Comparison of ENCODE assay signal across 30 cellular contexts in genomic region chr10:131088619-131089018, GRCh38.
A peak's percentile ranks its signal among the peaks of the same experiment; 100 is the strongest.
DNase-seq lines count a peak whose midpoint lies in the region; ATAC-seq and TF ChIP-seq lines count a peak whose summit lies in the region.
"Had no signal": no experiment of that assay in that cellular context is flagged by ENCODE, and none has a peak within 500 bp of the region (broad histone marks: within the 10 kb centered on the region; RNA-seq: fewer than 3 reads in every experiment).

No MANE protein-coding gene starts in this region.

- peaks cover 4% of the 10 kb centered on the region for H3K27me3 Mint-ChIP-seq in neural progenitor cell (ENCODE audit: insufficient read depth, low read depth)
- no peaks in the 10 kb centered on the region for H3K27me3 Mint-ChIP-seq in stimulated activated naive B cell treated with anti-CD40 and anti-IgM and Interleukin-4, amounts not matched to agents 10 μg/mL and 1 μg/mL and 100 μg/mL, for 72 hours

- H3K9ac ChIP-seq in neural progenitor cell: no peak overlapping the region
- H3K9ac ChIP-seq: GM23248 had no signal

- POLR2A ChIA-PET in A673 (lab: Charles Lee; ENCODE audit: low non-redundant PET): no interaction called here

- intact Hi-C loops in A673 (cut with micrococcal nuclease; ENCODE audit: unreplicated experiment): no loop called here

- H4K20me1 ChIP-seq in neural progenitor cell (ENCODE audit: low read depth): no peaks in the 10 kb centered on the region

- H3K9me3 Mint-ChIP-seq in neural progenitor cell: peaks cover 6% of the 10 kb centered on the region
- H3K9me3 Mint-ChIP-seq in stimulated activated naive B cell treated with anti-CD40 and anti-IgM and Interleukin-4, amounts not matched to agents 10 μg/mL and 1 μg/mL and 100 μg/mL, for 72 hours: peaks cover 1 to 2% of the 10 kb centered on the region in 2 donors
- H3K9me3 Mint-ChIP-seq: activated T-cell treated with anti-CD3 and anti-CD28 coated beads, Interleukin-2, amount 50 U/mL, for 24 hours had no signal

- H3K4me1 ChIP-seq in A673 (ENCODE audit: insufficient read depth, low read length, poor library complexity, severe bottlenecking) (peaks cover 11% of the 10 kb centered on the region), neural progenitor cell (no peaks in the 10 kb centered on the region)
- H3K4me1 ChIP-seq: heart right ventricle, left lung, uterus had no signal

- H3K4me1 Mint-ChIP-seq in neural progenitor cell: peaks cover 2% of the 10 kb centered on the region
- H3K4me1 Mint-ChIP-seq in stimulated activated naive B cell treated with anti-CD40 and anti-IgM and Interleukin-4, amounts not matched to agents 10 μg/mL and 1 μg/mL and 100 μg/mL, for 72 hours: no peaks in the 10 kb centered on the region
- H3K4me1 Mint-ChIP-seq: CD4-positive, alpha-beta memory T cell had no signal

- H3K36me3 ChIP-seq in A673 (ENCODE audit: insufficient read depth, low read length, poor library complexity, severe bottlenecking) (no peaks in the 10 kb centered on the region), neural progenitor cell (no peaks in the 10 kb centered on the region)
- H3K36me3 ChIP-seq: brain microvascular endothelial cell, heart right ventricle, left lung, uterus had no signal

- H3K27me3 ChIP-seq in A673 (replicated peaks; ENCODE audit: insufficient read depth, low read depth, low read length, poor library complexity) (no peaks in the 10 kb centered on the region), neural progenitor cell (no peaks in the 10 kb centered on the region)
- H3K27me3 ChIP-seq: brain microvascular endothelial cell, uterus had no signal

- no TSS peak for BruUV-seq in A673 (replicated peaks; lab: Mats Ljungman, UMichigan)

- H3K4me2 ChIP-seq in neural progenitor cell: no peak overlapping the region

- H3K9me3 ChIP-seq in A673 (ENCODE audit: low read depth, low read length, poor library complexity, severe bottlenecking): no peaks in the 10 kb centered on the region
- no peaks in the 10 kb centered on the region for H3K9me3 ChIP-seq in neural progenitor cell (ENCODE audit: low read depth)
- H3K9me3 ChIP-seq: heart right ventricle, left lung, uterus had no signal

- no peaks in the 10 kb centered on the region for H3K36me3 Mint-ChIP-seq in neural progenitor cell
- no peaks in the 10 kb centered on the region for H3K36me3 Mint-ChIP-seq in stimulated activated naive B cell treated with anti-CD40 and anti-IgM and Interleukin-4, amounts not matched to agents 10 μg/mL and 1 μg/mL and 100 μg/mL, for 72 hours
- H3K36me3 Mint-ChIP-seq: naive B cell had no signal

- no peaks in the 10 kb centered on the region for H3K79me2 ChIP-seq in neural progenitor cell (ENCODE audit: low read depth)

- H3K27ac ChIP-seq in A673 (ENCODE audit: low read depth, low read length, poor library complexity, severe bottlenecking) (no peak overlapping the region), neural progenitor cell (no peak overlapping the region)
- H3K27ac ChIP-seq: brain microvascular endothelial cell, GM23248, heart right ventricle, HL-60, left lung, uterus had no signal

- no peak overlapping the region for H3K4me3 ChIP-seq in A673 (ENCODE audit: low read depth, low read length, poor library complexity, severe bottlenecking)
- no peak overlapping the region for H3K4me3 ChIP-seq in neural progenitor cell
- H3K4me3 ChIP-seq: GM23248, heart right ventricle, left lung, uterus had no signal

- no peak overlapping the region for H3K27ac Mint-ChIP-seq in neural progenitor cell
- no peak overlapping the region for H3K27ac Mint-ChIP-seq in stimulated activated naive B cell treated with anti-CD40 and anti-IgM and Interleukin-4, amounts not matched to agents 10 μg/mL and 1 μg/mL and 100 μg/mL, for 72 hours
- H3K27ac Mint-ChIP-seq: activated T-cell treated with anti-CD3 and anti-CD28 coated beads, Interleukin-2, amount 50 U/mL, for 24 hours; CD4-positive, alpha-beta memory T cell had no signal

- H3K4me3 Mint-ChIP-seq in neural progenitor cell: no peak overlapping the region
- H3K4me3 Mint-ChIP-seq in stimulated activated naive B cell treated with anti-CD40 and anti-IgM and Interleukin-4, amounts not matched to agents 10 μg/mL and 1 μg/mL and 100 μg/mL, for 72 hours: no peak overlapping the region
- H3K4me3 Mint-ChIP-seq: activated T-cell treated with anti-CD3 and anti-CD28 coated beads, Interleukin-2, amount 50 U/mL, for 24 hours; CD4-positive, alpha-beta memory T cell; naive B cell had no signal

- DNase-seq in A673 (ENCODE audit: low spot score) (no peak), ELF-1 (ENCODE audit: low read depth, low spot score) (peak; percentile 54), SK-MEL-5 (ENCODE audit: low read depth, low spot score) (peak; percentile 8), neural progenitor cell (ENCODE audit: low spot score) (peak; percentile 29), NOMO-1 treated with dmso at 0.1 percent for 144 hours (lab: John Stamatoyannopoulos, UW; ENCODE audit: unreplicated experiment) (no peak)
- DNase-seq in stimulated activated naive B cell treated with anti-CD40 and anti-IgM and Interleukin-4, amounts not matched to agents 10 μg/mL and 1 μg/mL and 100 μg/mL, for 72 hours: no peak
- DNase-seq: activated CD4-positive, alpha-beta T cell treated with anti-CD3 and anti-CD28 coated beads for 4 hours; activated CD8-positive, alpha-beta memory T cell treated with anti-CD3 and anti-CD28 coated beads for 24 hours; activated gamma-delta T cell treated with Interleukin-2 at 50 U/mL for 16 hours; activated T-cell treated with anti-CD3 and anti-CD28 coated beads, Interleukin-2, amount 50 U/mL, for 24 hours; brain microvascular endothelial cell; CD4-positive, alpha-beta memory T cell; effector CD4-positive, alpha-beta T cell; foreskin fibroblast; GF-D8; GM23248; heart right ventricle; naive B cell; NCI-H2081; NCI-H345; NCI-H774; PC-3; retina; SHP77; stimulated activated CD4-positive, alpha-beta T cell treated with anti-CD3 and anti-CD28 coated beads, Interleukin-4, amount 100 ng/mL, for 24 hours; stimulated activated naive CD4-positive, alpha-beta T cell; uterus had no signal

- ATAC-seq in HG03135 (IDR thresholded peaks at IDR 0.05; ENCODE audit: unreplicated experiment): no peak
- no peak for ATAC-seq in stimulated activated naive B cell treated with anti-CD40 and anti-IgM and Interleukin-4, amounts not matched to agents 10 μg/mL and 1 μg/mL and 100 μg/mL, for 72 hours (replicated peaks)
- ATAC-seq: heart right ventricle, left lung, PC-3 had no signal

- H3F3A ChIP-seq in neural progenitor cell (ENCODE audit: low read depth): no peaks in the 10 kb centered on the region

- no peak overlapping the region for H2AFZ ChIP-seq in neural progenitor cell (replicated peaks)
- H2AFZ ChIP-seq: GM23248 had no signal

- TF ChIP-seq CTCF in A673 (conservative IDR thresholded peaks at IDR 0.05; ENCODE audit: low read depth, low read length): peak; percentile 50
- peak; percentile 34 for TF ChIP-seq CTCF in neural progenitor cell (IDR thresholded peaks at IDR 0.05)

- CTCF ChIA-PET in A673 (lab: Charles Lee): no interaction called here

- in situ Hi-C loops in SK-MEL-5 (cut with HindIII; ENCODE audit: low pct_unique_long_range_greater_than_20kb, low sequenced_read_pairs): no loop called here

Comparison
In these comparisons a context has a peak if more than half of its experiments do, and no peak if none do; other contexts are left out.
1. DNase-seq: peak in ELF-1 (single experiment), SK-MEL-5 (single experiment) and neural progenitor cell (single experiment); none in A673 (single experiment), NOMO-1 treated with dmso at 0.1 percent for 144 hours (single experiment) and stimulated activated naive B cell treated with anti-CD40 and anti-IgM and Interleukin-4, amounts not matched to agents 10 μg/mL and 1 μg/mL and 100 μg/mL, for 72 hours (single experiment).